In genomic region chr20:1072258-1072657, GRCh38 we compare ENCODE assay signal across 29 cellular contexts.
"Had no signal": no experiment of that assay in that cellular context is flagged by ENCODE, and none has a peak within 500 bp of the region (broad histone marks: within the 10 kb centered on the region; RNA-seq: fewer than 3 reads in every experiment).

No MANE protein-coding gene starts in this region.

- H3K4me1 Mint-ChIP-seq: stimulated activated effector memory CD8-positive, alpha-beta T cell treated with anti-CD3 and anti-CD28 coated beads, Interleukin-12 subunit alpha, Interleukin-12 subunit beta, amount 100 ng/mL, for 72 hours had no signal

- H3K36me3 Mint-ChIP-seq: stimulated activated effector memory CD8-positive, alpha-beta T cell treated with anti-CD3 and anti-CD28 coated beads, Interleukin-12 subunit alpha, Interleukin-12 subunit beta, amount 100 ng/mL, for 72 hours; type B pancreatic cell had no signal

- DNase-seq: stimulated activated CD4-positive, alpha-beta T cell treated with anti-CD3 and anti-CD28 coated beads, Interleukin-2, amount 100 ng/mL, for 48 hours; stimulated activated CD4-positive, alpha-beta T cell treated with anti-CD3 and anti-CD28 coated beads, Interleukin-4, amount 100 ng/mL, for 1 hour; stimulated activated CD4-positive, alpha-beta T cell treated with anti-CD3 and anti-CD28 coated beads, Interleukin-4, amount 100 ng/mL, for 24 hours; stimulated activated CD4-positive, alpha-beta T cell treated with anti-CD3 and anti-CD28 coated beads, Interleukin-4, amount 100 ng/mL, for 4 hours; stimulated activated CD8-positive, alpha-beta memory T cell treated with anti-CD3 and anti-CD28 coated beads, Interleukin-4, amount 100 ng/mL, for 48 hours; stimulated activated naive B cell treated with anti-CD40 and anti-IgM and Interleukin-4, amounts not matched to agents 10 μg/mL and 1 μg/mL and 100 μg/mL, for 72 hours; stimulated activated naive CD4-positive, alpha-beta T cell; stimulated activated naive CD4-positive, alpha-beta T cell treated with Interleukin-2 at 50 U/mL for 16 hours; stimulated activated naive CD8-positive, alpha-beta T cell treated with anti-CD3 and anti-CD28 coated beads, Interleukin-15, amount 100 ng/mL, for 72 hours; stimulated activated naive CD8-positive, alpha-beta T cell treated with anti-CD3 and anti-CD28 coated beads, Interleukin-15, Interleukin-2, amounts not matched to agents 100 U/mL and 50 U/mL, for 24 hours; stomach; substantia nigra; testis; thyroid gland; tibial artery; transverse colon; trophoblast cell; upper lobe of left lung; upper lobe of right lung; uterus had no signal

- H3K27ac ChIP-seq: stomach, suprapubic skin, testis, thoracic aorta, thyroid gland, tibial artery, tibial nerve, transverse colon, upper lobe of left lung, upper lobe of right lung, uterus, vagina had no signal

- ATAC-seq: stimulated activated effector memory CD8-positive, alpha-beta T cell treated with anti-CD3 and anti-CD28 coated beads, Interleukin-12 subunit alpha, Interleukin-12 subunit beta, amount 100 ng/mL, for 72 hours; stimulated activated memory B cell treated with anti-CD40 and anti-IgM and Interleukin-4, amounts not matched to agents 10 μg/mL and 1 μg/mL and 100 μg/mL, for 72 hours; stimulated activated naive B cell treated with anti-CD40 and anti-IgM and Interleukin-4, amounts not matched to agents 10 μg/mL and 1 μg/mL and 100 μg/mL, for 72 hours; stimulated activated naive CD8-positive, alpha-beta T cell treated with anti-CD3 and anti-CD28 coated beads, Interleukin-15, amount 100 ng/mL, for 72 hours; stimulated activated naive CD8-positive, alpha-beta T cell treated with anti-CD3 and anti-CD28 coated beads, Interleukin-15, Interleukin-2, amounts not matched to agents 100 U/mL and 50 U/mL, for 24 hours; upper lobe of right lung had no signal

- H3K27me3 Mint-ChIP-seq: stimulated activated naive CD8-positive, alpha-beta T cell treated with anti-CD3 and anti-CD28 coated beads, Interleukin-15, amount 100 ng/mL, for 72 hours had no signal

- H3K27ac Mint-ChIP-seq: stimulated activated effector memory CD8-positive, alpha-beta T cell treated with anti-CD3 and anti-CD28 coated beads, Interleukin-12 subunit alpha, Interleukin-12 subunit beta, amount 100 ng/mL, for 72 hours; stimulated activated memory B cell treated with anti-CD40 and anti-IgM and Interleukin-4, amounts not matched to agents 10 μg/mL and 1 μg/mL and 100 μg/mL, for 72 hours; stimulated activated naive B cell treated with anti-CD40 and anti-IgM and Interleukin-4, amounts not matched to agents 10 μg/mL and 1 μg/mL and 100 μg/mL, for 72 hours; stimulated activated naive CD8-positive, alpha-beta T cell treated with anti-CD3 and anti-CD28 coated beads, Interleukin-15, amount 100 ng/mL, for 72 hours; stimulated activated naive CD8-positive, alpha-beta T cell treated with anti-CD3 and anti-CD28 coated beads, Interleukin-15, Interleukin-2, amounts not matched to agents 100 ng/mL and 50 ng/mL, for 24 hours; type B pancreatic cell had no signal

- H3K9me3 ChIP-seq: suprapubic skin, testis, thoracic aorta, thyroid gland, tibial artery, transverse colon, upper lobe of left lung, upper lobe of right lung, uterus, vagina had no signal

- FAIRE-seq: urothelium cell line had no signal

- H3K9me3 Mint-ChIP-seq: type B pancreatic cell had no signal

- H3K36me3 ChIP-seq: stomach, suprapubic skin, thoracic aorta, thyroid gland, tibial artery, transverse colon, upper lobe of left lung, upper lobe of right lung, uterus, vagina had no signal

- H3K4me3 ChIP-seq: stomach, suprapubic skin, testis, thoracic aorta, thyroid gland, tibial artery, tibial nerve, transverse colon, upper lobe of left lung, upper lobe of right lung, uterus, vagina had no signal

- H3K4me1 ChIP-seq: stomach, suprapubic skin, testis, thyroid gland, tibial artery, tibial nerve, transverse colon, upper lobe of left lung, upper lobe of right lung, uterus, vagina had no signal

- H3K4me3 Mint-ChIP-seq: stimulated activated effector memory CD8-positive, alpha-beta T cell treated with anti-CD3 and anti-CD28 coated beads, Interleukin-12 subunit alpha, Interleukin-12 subunit beta, amount 100 ng/mL, for 72 hours; stimulated activated memory B cell treated with anti-CD40 and anti-IgM and Interleukin-4, amounts not matched to agents 10 μg/mL and 1 μg/mL and 100 μg/mL, for 72 hours; stimulated activated naive B cell treated with anti-CD40 and anti-IgM and Interleukin-4, amounts not matched to agents 10 μg/mL and 1 μg/mL and 100 μg/mL, for 72 hours; stimulated activated naive CD8-positive, alpha-beta T cell treated with anti-CD3 and anti-CD28 coated beads, Interleukin-15, amount 100 ng/mL, for 72 hours; stimulated activated naive CD8-positive, alpha-beta T cell treated with anti-CD3 and anti-CD28 coated beads, Interleukin-15, Interleukin-2, amounts not matched to agents 100 ng/mL and 50 ng/mL, for 24 hours; type B pancreatic cell had no signal
